In genomic region chr5:111224561-111224989, GRCh38 we compare ENCODE assay signal across 1 cellular context.
A peak's percentile ranks its signal among the peaks of the same experiment; 100 is the strongest.
TF ChIP-seq lines count a peak whose summit lies in the region.

No MANE protein-coding gene starts in this region.

TF ChIP-seq in HEK293, 187 proteins besides CTCF, POLR2A, EP300 and RAD21 (continued from another document):
- TF ChIP-seq KLF17 (tag by site-specific recombination; IDR thresholded peaks at IDR 0.05) (no peak), REST (tag by site-specific recombination; IDR thresholded peaks at IDR 0.05) (peak; percentile 55), PRDM4 (tag by site-specific recombination; IDR thresholded peaks at IDR 0.05) (peak; percentile 16; the same call in 1 of the 2 replicates), INSM2 (tag by site-specific recombination; IDR thresholded peaks at IDR 0.05) (no peak; the same call in 1 of the 2 replicates), ZNF645 (tag by site-specific recombination; IDR thresholded peaks at IDR 0.05) (no peak), GFI1B (tag by site-specific recombination; IDR thresholded peaks at IDR 0.05) (no peak), ZNF837 (tag by site-specific recombination; IDR thresholded peaks at IDR 0.05) (no peak), ZNF404 (tag by site-specific recombination; IDR thresholded peaks at IDR 0.05) (no peak), YY1 (tag by site-specific recombination; IDR thresholded peaks at IDR 0.05) (no peak), REPIN1 (tag by site-specific recombination; IDR thresholded peaks at IDR 0.05; ENCODE audit: low read depth) (no peak)
